ENCODE assay signal across 9 cellular contexts in genomic region chr11:128458316-128458715, GRCh38.
A peak's percentile ranks its signal among the peaks of the same experiment; 100 is the strongest.
DNase-seq lines count a peak whose midpoint lies in the region; ATAC-seq and TF ChIP-seq lines count a peak whose summit lies in the region.
"Had no signal": no experiment of that assay in that cellular context is flagged by ENCODE, and none has a peak within 500 bp of the region (broad histone marks: within the 10 kb centered on the region; RNA-seq: fewer than 3 reads in every experiment).

No MANE protein-coding gene starts in this region.

- H3K9me3 ChIP-seq in subcutaneous abdominal adipose tissue (ENCODE audit: control insufficient read depth in 5 of 5, low read length in 5 of 5) = no peaks in the 10 kb centered on the region
- no peaks in the 10 kb centered on the region for H3K9me3 ChIP-seq in left lung

- H3K9me3 Mint-ChIP-seq in activated naive CD4-positive, alpha-beta T cell treated with anti-CD3 and anti-CD28 coated beads, Interleukin-2, amount 10 ng/mL, durations not matched to agents 7 days and 5 days = no peaks in the 10 kb centered on the region
- H3K9me3 Mint-ChIP-seq in activated CD4-positive, alpha-beta memory T cell treated with anti-CD3 and anti-CD28 coated beads for 36 hours = no peaks in the 10 kb centered on the region

- H3K4me1 ChIP-seq in subcutaneous abdominal adipose tissue (ENCODE audit: control insufficient read depth in 5 of 5, insufficient read depth in 5 of 5, low read length in 5 of 5) (peaks cover 0 to 14% (median 3%) of the 10 kb centered on the region in 5 donors), left lung (peaks cover 0 to 20% of the 10 kb centered on the region in 2 donors)

- POLR2A ChIA-PET in activated CD4-positive, alpha-beta memory T cell treated with anti-CD3 and anti-CD28 coated beads for 36 hours (lab: Charles Lee) = no interaction called here

- H3K36me3 ChIP-seq in subcutaneous abdominal adipose tissue (ENCODE audit: control insufficient read depth in 5 of 5, insufficient read depth in 5 of 5, low read length in 5 of 5) = peaks cover 7 to 61% (median 54%) of the 10 kb centered on the region in 5 donors
- H3K36me3 ChIP-seq in left lung = peaks cover 0 to 64% of the 10 kb centered on the region in 2 donors

- H3K27me3 Mint-ChIP-seq in activated naive CD4-positive, alpha-beta T cell treated with anti-CD3 and anti-CD28 coated beads, Interleukin-2, amount 10 ng/mL, durations not matched to agents 7 days and 5 days = no peaks in the 10 kb centered on the region
- H3K27me3 Mint-ChIP-seq in activated CD4-positive, alpha-beta memory T cell treated with anti-CD3 and anti-CD28 coated beads for 36 hours = no peaks in the 10 kb centered on the region

- ATAC-seq in HG02763 (IDR thresholded peaks at IDR 0.05; ENCODE audit: unreplicated experiment) = no peak
- no peak for ATAC-seq in left lung

- H3K27me3 ChIP-seq in subcutaneous abdominal adipose tissue (ENCODE audit: control insufficient read depth in 5 of 5, insufficient read depth in 4 of 5, low read length in 5 of 5) (peaks cover 0 to 3% (median 0%) of the 10 kb centered on the region in 5 donors), left lung (no peaks in the 10 kb centered on the region)

- CTCF ChIA-PET in activated naive CD4-positive, alpha-beta T cell treated with anti-CD3 and anti-CD28 coated beads, Interleukin-2, amount 10 ng/mL, durations not matched to agents 7 days and 5 days (lab: Charles Lee) = interaction anchor here (0.7 to 1.4 kb wide), 6 partner anchors 10 to 173 kb away, joined by 3 to 4 read pairs (median 4); no protein-coding TSS in a partner anchor
- CTCF ChIA-PET in activated CD4-positive, alpha-beta memory T cell treated with anti-CD3 and anti-CD28 coated beads for 36 hours (lab: Charles Lee) = interaction anchor here (0.7 to 2.1 kb wide), 8 partner anchors 10 to 367 kb away, joined by 3 to 6 read pairs (median 4); no protein-coding TSS in a partner anchor

- no peak overlapping the region for H3K4me3 Mint-ChIP-seq in activated naive CD4-positive, alpha-beta T cell treated with anti-CD3 and anti-CD28 coated beads, Interleukin-2, amount 10 ng/mL, durations not matched to agents 7 days and 5 days
- H3K4me3 Mint-ChIP-seq in activated CD4-positive, alpha-beta memory T cell treated with anti-CD3 and anti-CD28 coated beads for 36 hours = no peak overlapping the region

- DNase-seq in activated naive CD4-positive, alpha-beta T cell treated with anti-CD3 and anti-CD28 coated beads, Interleukin-2, amount 10 ng/mL, durations not matched to agents 7 days and 5 days = no peak
- DNase-seq in activated naive CD4-positive, alpha-beta T cell (lab: John Stamatoyannopoulos, UW) = no peak
- no peak for DNase-seq in activated CD4-positive, alpha-beta memory T cell treated with anti-CD3 and anti-CD28 coated beads for 36 hours
- DNase-seq in fibroblast of villous mesenchyme (ENCODE audit: low read depth) = peak; percentile 79
- no peak for DNase-seq in left lung
- DNase-seq in GDM1 (lab: John Stamatoyannopoulos, UW) = no peak
- DNase-seq: NCI-H1092 treated with DMSO at 0.1 percent for 48 hours had no signal

- no peak overlapping the region for H3K4me3 ChIP-seq in fibroblast of villous mesenchyme (ENCODE audit: low read depth, low read length)
- no peak overlapping the region for H3K4me3 ChIP-seq in subcutaneous abdominal adipose tissue (ENCODE audit: low read depth in 1 of 5, low read length in 5 of 5)
- no peak overlapping the region for H3K4me3 ChIP-seq in left lung

- peak overlapping the region; percentile 47 for H3K27ac Mint-ChIP-seq in activated naive CD4-positive, alpha-beta T cell treated with anti-CD3 and anti-CD28 coated beads, Interleukin-2, amount 10 ng/mL, durations not matched to agents 7 days and 5 days
- H3K27ac Mint-ChIP-seq in activated CD4-positive, alpha-beta memory T cell treated with anti-CD3 and anti-CD28 coated beads for 36 hours = peak overlapping the region; percentile 23

- TF ChIP-seq CTCF in fibroblast of villous mesenchyme (IDR thresholded peaks at IDR 0.05; ENCODE audit: insufficient read depth, low read depth, low read length) (no peak), left lung (IDR thresholded peaks at IDR 0.05) (no peak)

- no peak overlapping the region for H3K9ac ChIP-seq in subcutaneous abdominal adipose tissue (ENCODE audit: low read length in 5 of 5)

- H3K27ac ChIP-seq in subcutaneous abdominal adipose tissue (ENCODE audit: low read depth, low read length) = peak overlapping the region; percentile 42
- H3K27ac ChIP-seq in left lung = peak overlapping the region in 1 of 2 donors; percentile 41

- H3K36me3 Mint-ChIP-seq in activated naive CD4-positive, alpha-beta T cell treated with anti-CD3 and anti-CD28 coated beads, Interleukin-2, amount 10 ng/mL, durations not matched to agents 7 days and 5 days = peaks cover 96% of the 10 kb centered on the region
- H3K36me3 Mint-ChIP-seq in activated CD4-positive, alpha-beta memory T cell treated with anti-CD3 and anti-CD28 coated beads for 36 hours = peaks cover 81% of the 10 kb centered on the region

- intact Hi-C loops in activated CD4-positive, alpha-beta memory T cell treated with anti-CD3 and anti-CD28 coated beads for 36 hours (cut with micrococcal nuclease) = no loop called here
- intact Hi-C loops in left lung (cut with DNase I) = no loop called here

- H3K4me1 Mint-ChIP-seq in activated naive CD4-positive, alpha-beta T cell treated with anti-CD3 and anti-CD28 coated beads, Interleukin-2, amount 10 ng/mL, durations not matched to agents 7 days and 5 days = peaks cover 76% of the 10 kb centered on the region
- H3K4me1 Mint-ChIP-seq in activated CD4-positive, alpha-beta memory T cell treated with anti-CD3 and anti-CD28 coated beads for 36 hours (ENCODE audit: low read depth) = peaks cover 71% of the 10 kb centered on the region
